In genomic region chr12:11820476-11820875, GRCh38 we compare ENCODE assay signal across 1 cellular context.
TF ChIP-seq lines count a peak whose summit lies in the region.

No MANE protein-coding gene starts in this region.

TF ChIP-seq in GM12878, 131 proteins besides CTCF, POLR2A, EP300 and RAD21 (continued from another document):
- TF ChIP-seq CUX1 (IDR thresholded peaks at IDR 0.05; ENCODE audit: insufficient replicate concordance, low read depth, low read length) (no peak), RB1 (IDR thresholded peaks at IDR 0.05; ENCODE audit: borderline replicate concordance) (no peak), EGR1 (IDR thresholded peaks at IDR 0.05; ENCODE audit: borderline replicate concordance in 1 of 2, low read depth in 2 of 2, low read length in 2 of 2) (no peak), NR2C1 (IDR thresholded peaks at IDR 0.05) (no peak), STAT3 (IDR thresholded peaks at IDR 0.05; ENCODE audit: low read depth, low read length) (no peak), ESRRA (IDR thresholded peaks at IDR 0.05; ENCODE audit: low read length) (no peak), CHD4 (IDR thresholded peaks at IDR 0.05) (no peak), IRF5 (IDR thresholded peaks at IDR 0.05; ENCODE audit: borderline replicate concordance) (no peak), NR2C2 (IDR thresholded peaks at IDR 0.05; ENCODE audit: borderline replicate concordance, control insufficient read depth, insufficient read length, low read depth) (no peak), PAX8 (IDR thresholded peaks at IDR 0.05) (no peak), NKRF (conservative IDR thresholded peaks at IDR 0.05) (no peak), ELK1 (IDR thresholded peaks at IDR 0.05; ENCODE audit: low read depth, low read length) (no peak)
